27 cellular contexts compared by ENCODE assay signal in the genomic region with DNA sequence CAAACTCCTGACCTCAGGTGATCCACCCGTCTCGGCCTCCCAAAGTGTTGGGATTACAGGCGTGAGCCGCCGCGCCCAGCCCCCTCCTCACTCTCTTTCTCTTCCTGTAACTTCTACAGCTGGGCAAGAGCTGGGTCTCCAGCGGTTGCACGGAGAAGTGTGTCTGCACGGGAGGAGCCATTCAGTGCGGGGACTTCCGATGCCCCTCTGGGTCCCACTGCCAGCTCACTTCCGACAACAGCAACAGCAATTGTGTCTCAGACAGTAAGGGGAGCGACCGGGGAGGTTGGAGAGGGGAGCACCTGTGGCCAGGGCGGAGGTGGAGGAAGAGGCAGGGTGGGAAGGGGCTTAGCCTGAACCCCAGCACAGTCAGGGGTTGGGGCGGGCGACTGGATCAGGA. TPM values are rescaled to one million over a fixed set of nuclear protein-coding genes. Genes with fewer than 3 reads are reported as not detected.
DNase-seq lines count a peak whose midpoint lies in the region; ATAC-seq lines count a peak whose summit lies in the region.
"Had no signal": no experiment of that assay in that cellular context is flagged by ENCODE, and none has a peak within 500 bp of the region (broad histone marks: within the 10 kb centered on the region; RNA-seq: fewer than 3 reads in every experiment).

No MANE protein-coding gene starts in this region.

- DNase-seq in activated CD4-positive, alpha-beta T cell treated with anti-CD3 and anti-CD28 coated beads for 36 hours, result peak; percentile 25
- no peak for DNase-seq in activated CD4-positive, alpha-beta T cell treated with anti-CD3 and anti-CD28 coated beads for 1 hour
- DNase-seq in immature natural killer cell, result no peak
- no peak for DNase-seq in hippocampal formation (lab: John Stamatoyannopoulos, UW)
- no peak for DNase-seq in NCI-H748 (lab: John Stamatoyannopoulos, UW; ENCODE audit: unreplicated experiment)
- DNase-seq: activated CD4-positive, alpha-beta memory T cell treated with anti-CD3 and anti-CD28 coated beads for 36 hours; activated effector memory CD4-positive, alpha-beta T cell treated with Interleukin-2 at 50 U/mL for 16 hours; brain microvascular endothelial cell; DMS53; lower lobe of right lung; NCI-H1417 treated with DMSO at 0.1 percent for 48 hours; NCI-H345; NCI-H748 treated with DMSO at 0.1 percent for 48 hours; SIG-M5; stimulated activated CD4-positive, alpha-beta T cell treated with anti-CD3 and anti-CD28 coated beads, Interleukin-4, amount 100 ng/mL, for 24 hours; stimulated activated naive CD4-positive, alpha-beta T cell had no signal

- POLR2A ChIA-PET in activated CD4-positive, alpha-beta T cell treated with anti-CD3 and anti-CD28 coated beads for 36 hours (lab: Charles Lee), result no interaction called here

- ATAC-seq in activated CD4-positive, alpha-beta T cell treated with anti-CD3 and anti-CD28 coated beads for 36 hours, result peak; percentile 65
- peak; percentile 47 for ATAC-seq in stimulated activated memory B cell treated with anti-CD40 and anti-IgM and Interleukin-4, amounts not matched to agents 10 μg/mL and 1 μg/mL and 100 μg/mL, for 72 hours
- no peak for ATAC-seq in GM21367 (IDR thresholded peaks at IDR 0.05; ENCODE audit: unreplicated experiment)
- ATAC-seq: lower lobe of right lung, sciatic nerve had no signal

- no peaks in the 10 kb centered on the region for H3K36me3 Mint-ChIP-seq in activated CD4-positive, alpha-beta T cell treated with anti-CD3 and anti-CD28 coated beads for 36 hours (ENCODE audit: low read depth)
- no peaks in the 10 kb centered on the region for H3K36me3 Mint-ChIP-seq in IgD-negative memory B cell
- H3K36me3 Mint-ChIP-seq in immature natural killer cell, result no peaks in the 10 kb centered on the region
- H3K36me3 Mint-ChIP-seq in stimulated activated memory B cell treated with anti-CD40 and anti-IgM and Interleukin-4, amounts not matched to agents 10 μg/mL and 1 μg/mL and 100 μg/mL, for 72 hours, result no peaks in the 10 kb centered on the region
- H3K36me3 Mint-ChIP-seq: activated CD4-positive, alpha-beta memory T cell treated with anti-CD3 and anti-CD28 coated beads for 36 hours had no signal

- peaks cover 4% of the 10 kb centered on the region for H3K27me3 Mint-ChIP-seq in activated CD4-positive, alpha-beta T cell treated with anti-CD3 and anti-CD28 coated beads for 36 hours
- peaks cover 13% of the 10 kb centered on the region for H3K27me3 Mint-ChIP-seq in IgD-negative memory B cell
- peaks cover 4 to 11% (median 4%) of the 10 kb centered on the region in 3 donors for H3K27me3 Mint-ChIP-seq in immature natural killer cell (ENCODE audit: low read depth in 3 of 3)
- H3K27me3 Mint-ChIP-seq in stimulated activated memory B cell treated with anti-CD40 and anti-IgM and Interleukin-4, amounts not matched to agents 10 μg/mL and 1 μg/mL and 100 μg/mL, for 72 hours, result peaks cover 51% of the 10 kb centered on the region

- intact Hi-C loops in activated CD4-positive, alpha-beta T cell treated with anti-CD3 and anti-CD28 coated beads for 36 hours (cut with DNase I, micrococcal nuclease), result no loop called here

- H3K4me1 Mint-ChIP-seq in activated CD4-positive, alpha-beta T cell treated with anti-CD3 and anti-CD28 coated beads for 36 hours, result peaks cover 5% of the 10 kb centered on the region
- peaks cover 0 to 3% (median 0%) of the 10 kb centered on the region in 3 donors for H3K4me1 Mint-ChIP-seq in IgD-negative memory B cell
- H3K4me1 Mint-ChIP-seq in immature natural killer cell, result peaks cover 0 to 3% of the 10 kb centered on the region in 2 donors
- H3K4me1 Mint-ChIP-seq in stimulated activated memory B cell treated with anti-CD40 and anti-IgM and Interleukin-4, amounts not matched to agents 10 μg/mL and 1 μg/mL and 100 μg/mL, for 72 hours, result peaks cover 6% of the 10 kb centered on the region

- H3K27ac Mint-ChIP-seq in activated CD4-positive, alpha-beta T cell treated with anti-CD3 and anti-CD28 coated beads for 36 hours, result no peak overlapping the region
- H3K27ac Mint-ChIP-seq in IgD-negative memory B cell (no peak overlapping the region), immature natural killer cell (no peak overlapping the region)
- peak overlapping the region; percentile 9 for H3K27ac Mint-ChIP-seq in stimulated activated memory B cell treated with anti-CD40 and anti-IgM and Interleukin-4, amounts not matched to agents 10 μg/mL and 1 μg/mL and 100 μg/mL, for 72 hours
- H3K27ac Mint-ChIP-seq: activated CD4-positive, alpha-beta memory T cell treated with anti-CD3 and anti-CD28 coated beads for 36 hours; progenitor cell of endocrine pancreas had no signal

- H3K4me3 Mint-ChIP-seq in activated CD4-positive, alpha-beta T cell treated with anti-CD3 and anti-CD28 coated beads for 36 hours, result no peak overlapping the region
- H3K4me3 Mint-ChIP-seq in IgD-negative memory B cell (peak overlapping the region in 3 of 4 donors; percentile 29 to 71 (median 32)), immature natural killer cell (peak overlapping the region in 4 of 5 donors; percentile 26 to 65 (median 46))
- peak overlapping the region; percentile 62 for H3K4me3 Mint-ChIP-seq in stimulated activated memory B cell treated with anti-CD40 and anti-IgM and Interleukin-4, amounts not matched to agents 10 μg/mL and 1 μg/mL and 100 μg/mL, for 72 hours
- H3K4me3 Mint-ChIP-seq: activated CD4-positive, alpha-beta memory T cell treated with anti-CD3 and anti-CD28 coated beads for 36 hours had no signal

- CTCF ChIA-PET in activated CD4-positive, alpha-beta T cell treated with anti-CD3 and anti-CD28 coated beads for 36 hours (lab: Charles Lee), result interaction anchor here (0.6 to 1.5 kb wide), 2 partner anchors 9 to 16 kb away, joined by 3 read pairs; no protein-coding TSS in a partner anchor

- H3K9me3 Mint-ChIP-seq in activated CD4-positive, alpha-beta T cell treated with anti-CD3 and anti-CD28 coated beads for 36 hours (ENCODE audit: low read depth), result peaks cover 3% of the 10 kb centered on the region
- H3K9me3 Mint-ChIP-seq in IgD-negative memory B cell (peaks cover 0 to 3% (median 0%) of the 10 kb centered on the region in 3 donors), immature natural killer cell (no peaks in the 10 kb centered on the region)
- H3K9me3 Mint-ChIP-seq in stimulated activated memory B cell treated with anti-CD40 and anti-IgM and Interleukin-4, amounts not matched to agents 10 μg/mL and 1 μg/mL and 100 μg/mL, for 72 hours, result peaks cover 2% of the 10 kb centered on the region

RNA-seq across cellular contexts. Expression of gene EPHB4, which starts 41.4 kb away (rescaled TPM):
- 1 to 10 TPM; 4.1 to 5.9 TPM for total RNA-seq in activated CD4-positive, alpha-beta T cell treated with anti-CD3 and anti-CD28 coated beads for 36 hours
- not detected for polyA plus RNA-seq in IgD-negative memory B cell
- polyA plus RNA-seq in immature natural killer cell, result under 1 TPM in 1 of 3 donors, not detected in 2; 0.37 TPM

RNA-seq across cellular contexts. Expression of gene ZAN, which starts 52.5 kb away (rescaled TPM):
- not detected for total RNA-seq in activated CD4-positive, alpha-beta T cell treated with anti-CD3 and anti-CD28 coated beads for 36 hours
- polyA plus RNA-seq in IgD-negative memory B cell (not detected), immature natural killer cell (not detected)
- total RNA-seq: activated CD4-positive, alpha-beta memory T cell treated with anti-CD3 and anti-CD28 coated beads for 36 hours; chondrocyte; glomerular endothelial cell; kidney epithelial cell; lower lobe of right lung; mucosa of gallbladder; progenitor cell of endocrine pancreas; sciatic nerve; thoracic aorta; vagina had no signal
